ENCODE assay signal across 1 cellular context in the genomic region with DNA sequence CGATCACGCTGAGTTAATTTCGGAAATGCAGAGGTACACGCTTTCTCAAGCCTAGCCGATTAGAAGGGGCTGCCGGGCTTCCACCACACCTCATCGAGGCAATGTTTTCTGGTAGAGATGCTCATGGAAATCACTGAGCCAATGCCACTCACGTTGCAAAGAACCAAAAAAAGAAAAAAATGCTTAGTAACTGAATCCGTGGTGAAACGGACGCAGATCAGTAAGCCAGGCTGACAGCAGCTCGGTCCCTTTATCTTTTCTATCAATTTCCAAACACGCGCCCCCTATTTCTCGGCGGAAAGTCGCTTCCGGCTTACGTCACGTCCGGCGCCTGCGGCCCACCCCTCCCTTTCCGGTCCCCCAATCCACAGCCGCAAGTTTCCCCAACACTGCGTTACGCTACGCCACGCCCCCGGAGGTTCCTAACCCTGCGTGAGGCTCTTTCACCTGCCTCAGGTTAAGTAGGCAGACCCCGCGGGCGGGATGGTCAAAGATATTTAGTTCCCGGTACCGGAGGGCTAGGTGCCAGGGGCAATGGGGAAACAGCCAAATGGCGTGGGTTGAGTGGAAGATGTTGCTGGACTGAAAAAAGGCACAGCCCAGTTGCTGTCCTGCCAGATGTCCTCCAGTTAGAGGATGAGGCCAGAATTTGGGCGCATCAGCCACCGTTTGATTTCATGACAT.
TF ChIP-seq lines count a peak whose summit lies in the region.

A gene with protein sequence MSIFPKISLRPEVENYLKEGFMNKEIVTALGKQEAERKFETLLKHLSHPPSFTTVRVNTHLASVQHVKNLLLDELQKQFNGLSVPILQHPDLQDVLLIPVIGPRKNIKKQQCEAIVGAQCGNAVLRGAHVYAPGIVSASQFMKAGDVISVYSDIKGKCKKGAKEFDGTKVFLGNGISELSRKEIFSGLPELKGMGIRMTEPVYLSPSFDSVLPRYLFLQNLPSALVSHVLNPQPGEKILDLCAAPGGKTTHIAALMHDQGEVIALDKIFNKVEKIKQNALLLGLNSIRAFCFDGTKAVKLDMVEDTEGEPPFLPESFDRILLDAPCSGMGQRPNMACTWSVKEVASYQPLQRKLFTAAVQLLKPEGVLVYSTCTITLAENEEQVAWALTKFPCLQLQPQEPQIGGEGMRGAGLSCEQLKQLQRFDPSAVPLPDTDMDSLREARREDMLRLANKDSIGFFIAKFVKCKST (minus strand): TSS at position 264 of the 684 bp plus-strand sequence. CDS start 384 bp downstream, outside the sequence.

TF ChIP-seq in K562, 482 proteins besides CTCF, POLR2A, EP300 and RAD21 (continued from another document and continues in another):
- TF ChIP-seq RBBP5 (IDR thresholded peaks at IDR 0.05; ENCODE audit: borderline replicate concordance, insufficient read depth, low read length, poor library complexity, severe bottlenecking) (peak; percentile 88), NCOA6 (IDR thresholded peaks at IDR 0.05) (no peak), PYGO2 (tag; IDR thresholded peaks at IDR 0.05) (no peak), ZNF551 (CRISPR knock-in tag; IDR thresholded peaks at IDR 0.05) (no peak), ARID1B (IDR thresholded peaks at IDR 0.05) (no peak; the same call in 1 of the 2 replicates), MEF2D (tag; conservative IDR thresholded peaks at IDR 0.05; ENCODE audit: low read depth) (no peak), SAFB2 (IDR thresholded peaks at IDR 0.05; ENCODE audit: borderline replicate concordance, low read depth, low read length, severe bottlenecking) (no peak), ADNP (tag; IDR thresholded peaks at IDR 0.05) (no peak), KLF16 (IDR thresholded peaks at IDR 0.05) (no peak), STAG1 (CRISPR knock-in tag; IDR thresholded peaks at IDR 0.05; ENCODE audit: borderline replicate concordance) (no peak), RBM22 (IDR thresholded peaks at IDR 0.05; ENCODE audit: low read depth, low read length, poor library complexity, severe bottlenecking) (no peak), ZFPM2 (CRISPR knock-in tag; IDR thresholded peaks at IDR 0.05) (no peak), SIN3A (IDR thresholded peaks at IDR 0.05; ENCODE audit: borderline replicate concordance in 2 of 2, control insufficient read depth in 1 of 2, low read depth in 2 of 2, low read length in 2 of 2) (peak; percentile 88 to 92; a peak in 2 of 4 replicates), NCOA1 (IDR thresholded peaks at IDR 0.05; ENCODE audit: low read depth) (peak; percentile 59; the same call in 1 of the 2 replicates), MAFF (IDR thresholded peaks at IDR 0.05; ENCODE audit: low read length) (no peak), SMAD3 (CRISPR knock-in tag; conservative IDR thresholded peaks at IDR 0.05) (no peak), BCOR (IDR thresholded peaks at IDR 0.05) (no peak), ZNF146 (CRISPR knock-in tag; IDR thresholded peaks at IDR 0.05; ENCODE audit: unreplicated experiment) (no peak), ESRRB (CRISPR knock-in tag; IDR thresholded peaks at IDR 0.05; ENCODE audit: borderline replicate concordance) (no peak), CAMTA2 (CRISPR knock-in tag; conservative IDR thresholded peaks at IDR 0.05) (no peak), ZNF589 (CRISPR knock-in tag; IDR thresholded peaks at IDR 0.05; ENCODE audit: low read depth) (no peak)
- TF ChIP-seq, protein P1, sequence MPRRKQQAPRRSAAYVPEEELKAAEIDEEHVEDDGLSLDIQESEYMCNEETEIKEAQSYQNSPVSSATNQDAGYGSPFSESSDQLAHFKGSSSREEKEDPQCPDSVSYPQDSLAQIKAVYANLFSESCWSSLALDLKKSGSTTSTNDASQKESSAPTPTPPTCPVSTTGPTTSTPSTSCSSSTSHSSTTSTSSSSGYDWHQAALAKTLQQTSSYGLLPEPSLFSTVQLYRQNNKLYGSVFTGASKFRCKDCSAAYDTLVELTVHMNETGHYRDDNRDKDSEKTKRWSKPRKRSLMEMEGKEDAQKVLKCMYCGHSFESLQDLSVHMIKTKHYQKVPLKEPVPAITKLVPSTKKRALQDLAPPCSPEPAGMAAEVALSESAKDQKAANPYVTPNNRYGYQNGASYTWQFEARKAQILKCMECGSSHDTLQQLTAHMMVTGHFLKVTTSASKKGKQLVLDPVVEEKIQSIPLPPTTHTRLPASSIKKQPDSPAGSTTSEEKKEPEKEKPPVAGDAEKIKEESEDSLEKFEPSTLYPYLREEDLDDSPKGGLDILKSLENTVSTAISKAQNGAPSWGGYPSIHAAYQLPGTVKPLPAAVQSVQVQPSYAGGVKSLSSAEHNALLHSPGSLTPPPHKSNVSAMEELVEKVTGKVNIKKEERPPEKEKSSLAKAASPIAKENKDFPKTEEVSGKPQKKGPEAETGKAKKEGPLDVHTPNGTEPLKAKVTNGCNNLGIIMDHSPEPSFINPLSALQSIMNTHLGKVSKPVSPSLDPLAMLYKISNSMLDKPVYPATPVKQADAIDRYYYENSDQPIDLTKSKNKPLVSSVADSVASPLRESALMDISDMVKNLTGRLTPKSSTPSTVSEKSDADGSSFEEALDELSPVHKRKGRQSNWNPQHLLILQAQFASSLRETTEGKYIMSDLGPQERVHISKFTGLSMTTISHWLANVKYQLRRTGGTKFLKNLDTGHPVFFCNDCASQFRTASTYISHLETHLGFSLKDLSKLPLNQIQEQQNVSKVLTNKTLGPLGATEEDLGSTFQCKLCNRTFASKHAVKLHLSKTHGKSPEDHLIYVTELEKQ (CRISPR knock-in tag; IDR thresholded peaks at IDR 0.05) = no peak
- TF ChIP-seq, protein P2, sequence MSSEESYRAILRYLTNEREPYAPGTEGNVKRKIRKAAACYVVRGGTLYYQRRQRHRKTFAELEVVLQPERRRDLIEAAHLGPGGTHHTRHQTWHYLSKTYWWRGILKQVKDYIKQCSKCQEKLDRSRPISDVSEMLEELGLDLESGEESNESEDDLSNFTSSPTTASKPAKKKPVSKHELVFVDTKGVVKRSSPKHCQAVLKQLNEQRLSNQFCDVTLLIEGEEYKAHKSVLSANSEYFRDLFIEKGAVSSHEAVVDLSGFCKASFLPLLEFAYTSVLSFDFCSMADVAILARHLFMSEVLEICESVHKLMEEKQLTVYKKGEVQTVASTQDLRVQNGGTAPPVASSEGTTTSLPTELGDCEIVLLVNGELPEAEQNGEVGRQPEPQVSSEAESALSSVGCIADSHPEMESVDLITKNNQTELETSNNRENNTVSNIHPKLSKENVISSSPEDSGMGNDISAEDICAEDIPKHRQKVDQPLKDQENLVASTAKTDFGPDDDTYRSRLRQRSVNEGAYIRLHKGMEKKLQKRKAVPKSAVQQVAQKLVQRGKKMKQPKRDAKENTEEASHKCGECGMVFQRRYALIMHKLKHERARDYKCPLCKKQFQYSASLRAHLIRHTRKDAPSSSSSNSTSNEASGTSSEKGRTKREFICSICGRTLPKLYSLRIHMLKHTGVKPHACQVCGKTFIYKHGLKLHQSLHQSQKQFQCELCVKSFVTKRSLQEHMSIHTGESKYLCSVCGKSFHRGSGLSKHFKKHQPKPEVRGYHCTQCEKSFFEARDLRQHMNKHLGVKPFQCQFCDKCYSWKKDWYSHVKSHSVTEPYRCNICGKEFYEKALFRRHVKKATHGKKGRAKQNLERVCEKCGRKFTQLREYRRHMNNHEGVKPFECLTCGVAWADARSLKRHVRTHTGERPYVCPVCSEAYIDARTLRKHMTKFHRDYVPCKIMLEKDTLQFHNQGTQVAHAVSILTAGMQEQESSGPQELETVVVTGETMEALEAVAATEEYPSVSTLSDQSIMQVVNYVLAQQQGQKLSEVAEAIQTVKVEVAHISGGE (CRISPR knock-in tag; IDR thresholded peaks at IDR 0.05) = peak in 2 of 3 experiments; percentile 69 to 93; a peak in 3 of 6 replicates
- TF ChIP-seq, protein P3, sequence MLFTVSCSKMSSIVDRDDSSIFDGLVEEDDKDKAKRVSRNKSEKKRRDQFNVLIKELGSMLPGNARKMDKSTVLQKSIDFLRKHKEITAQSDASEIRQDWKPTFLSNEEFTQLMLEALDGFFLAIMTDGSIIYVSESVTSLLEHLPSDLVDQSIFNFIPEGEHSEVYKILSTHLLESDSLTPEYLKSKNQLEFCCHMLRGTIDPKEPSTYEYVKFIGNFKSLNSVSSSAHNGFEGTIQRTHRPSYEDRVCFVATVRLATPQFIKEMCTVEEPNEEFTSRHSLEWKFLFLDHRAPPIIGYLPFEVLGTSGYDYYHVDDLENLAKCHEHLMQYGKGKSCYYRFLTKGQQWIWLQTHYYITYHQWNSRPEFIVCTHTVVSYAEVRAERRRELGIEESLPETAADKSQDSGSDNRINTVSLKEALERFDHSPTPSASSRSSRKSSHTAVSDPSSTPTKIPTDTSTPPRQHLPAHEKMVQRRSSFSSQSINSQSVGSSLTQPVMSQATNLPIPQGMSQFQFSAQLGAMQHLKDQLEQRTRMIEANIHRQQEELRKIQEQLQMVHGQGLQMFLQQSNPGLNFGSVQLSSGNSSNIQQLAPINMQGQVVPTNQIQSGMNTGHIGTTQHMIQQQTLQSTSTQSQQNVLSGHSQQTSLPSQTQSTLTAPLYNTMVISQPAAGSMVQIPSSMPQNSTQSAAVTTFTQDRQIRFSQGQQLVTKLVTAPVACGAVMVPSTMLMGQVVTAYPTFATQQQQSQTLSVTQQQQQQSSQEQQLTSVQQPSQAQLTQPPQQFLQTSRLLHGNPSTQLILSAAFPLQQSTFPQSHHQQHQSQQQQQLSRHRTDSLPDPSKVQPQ (CRISPR knock-in tag; IDR thresholded peaks at IDR 0.05; ENCODE audit: borderline replicate concordance) = no peak
- TF ChIP-seq, protein P4, sequence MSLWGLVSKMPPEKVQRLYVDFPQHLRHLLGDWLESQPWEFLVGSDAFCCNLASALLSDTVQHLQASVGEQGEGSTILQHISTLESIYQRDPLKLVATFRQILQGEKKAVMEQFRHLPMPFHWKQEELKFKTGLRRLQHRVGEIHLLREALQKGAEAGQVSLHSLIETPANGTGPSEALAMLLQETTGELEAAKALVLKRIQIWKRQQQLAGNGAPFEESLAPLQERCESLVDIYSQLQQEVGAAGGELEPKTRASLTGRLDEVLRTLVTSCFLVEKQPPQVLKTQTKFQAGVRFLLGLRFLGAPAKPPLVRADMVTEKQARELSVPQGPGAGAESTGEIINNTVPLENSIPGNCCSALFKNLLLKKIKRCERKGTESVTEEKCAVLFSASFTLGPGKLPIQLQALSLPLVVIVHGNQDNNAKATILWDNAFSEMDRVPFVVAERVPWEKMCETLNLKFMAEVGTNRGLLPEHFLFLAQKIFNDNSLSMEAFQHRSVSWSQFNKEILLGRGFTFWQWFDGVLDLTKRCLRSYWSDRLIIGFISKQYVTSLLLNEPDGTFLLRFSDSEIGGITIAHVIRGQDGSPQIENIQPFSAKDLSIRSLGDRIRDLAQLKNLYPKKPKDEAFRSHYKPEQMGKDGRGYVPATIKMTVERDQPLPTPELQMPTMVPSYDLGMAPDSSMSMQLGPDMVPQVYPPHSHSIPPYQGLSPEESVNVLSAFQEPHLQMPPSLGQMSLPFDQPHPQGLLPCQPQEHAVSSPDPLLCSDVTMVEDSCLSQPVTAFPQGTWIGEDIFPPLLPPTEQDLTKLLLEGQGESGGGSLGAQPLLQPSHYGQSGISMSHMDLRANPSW (CRISPR knock-in tag; IDR thresholded peaks at IDR 0.05) = no peak
- TF ChIP-seq, protein P5, sequence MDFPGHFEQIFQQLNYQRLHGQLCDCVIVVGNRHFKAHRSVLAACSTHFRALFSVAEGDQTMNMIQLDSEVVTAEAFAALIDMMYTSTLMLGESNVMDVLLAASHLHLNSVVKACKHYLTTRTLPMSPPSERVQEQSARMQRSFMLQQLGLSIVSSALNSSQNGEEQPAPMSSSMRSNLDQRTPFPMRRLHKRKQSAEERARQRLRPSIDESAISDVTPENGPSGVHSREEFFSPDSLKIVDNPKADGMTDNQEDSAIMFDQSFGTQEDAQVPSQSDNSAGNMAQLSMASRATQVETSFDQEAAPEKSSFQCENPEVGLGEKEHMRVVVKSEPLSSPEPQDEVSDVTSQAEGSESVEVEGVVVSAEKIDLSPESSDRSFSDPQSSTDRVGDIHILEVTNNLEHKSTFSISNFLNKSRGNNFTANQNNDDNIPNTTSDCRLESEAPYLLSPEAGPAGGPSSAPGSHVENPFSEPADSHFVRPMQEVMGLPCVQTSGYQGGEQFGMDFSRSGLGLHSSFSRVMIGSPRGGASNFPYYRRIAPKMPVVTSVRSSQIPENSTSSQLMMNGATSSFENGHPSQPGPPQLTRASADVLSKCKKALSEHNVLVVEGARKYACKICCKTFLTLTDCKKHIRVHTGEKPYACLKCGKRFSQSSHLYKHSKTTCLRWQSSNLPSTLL (IDR thresholded peaks at IDR 0.05) = no peak
- TF ChIP-seq, protein P6, sequence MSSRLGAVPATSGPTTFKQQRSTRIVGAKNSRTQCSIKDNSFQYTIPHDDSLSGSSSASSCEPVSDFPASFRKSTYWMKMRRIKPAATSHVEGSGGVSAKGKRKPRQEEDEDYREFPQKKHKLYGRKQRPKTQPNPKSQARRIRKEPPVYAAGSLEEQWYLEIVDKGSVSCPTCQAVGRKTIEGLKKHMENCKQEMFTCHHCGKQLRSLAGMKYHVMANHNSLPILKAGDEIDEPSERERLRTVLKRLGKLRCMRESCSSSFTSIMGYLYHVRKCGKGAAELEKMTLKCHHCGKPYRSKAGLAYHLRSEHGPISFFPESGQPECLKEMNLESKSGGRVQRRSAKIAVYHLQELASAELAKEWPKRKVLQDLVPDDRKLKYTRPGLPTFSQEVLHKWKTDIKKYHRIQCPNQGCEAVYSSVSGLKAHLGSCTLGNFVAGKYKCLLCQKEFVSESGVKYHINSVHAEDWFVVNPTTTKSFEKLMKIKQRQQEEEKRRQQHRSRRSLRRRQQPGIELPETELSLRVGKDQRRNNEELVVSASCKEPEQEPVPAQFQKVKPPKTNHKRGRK (tag; IDR thresholded peaks at IDR 0.05) = no peak
- TF ChIP-seq, protein P7, sequence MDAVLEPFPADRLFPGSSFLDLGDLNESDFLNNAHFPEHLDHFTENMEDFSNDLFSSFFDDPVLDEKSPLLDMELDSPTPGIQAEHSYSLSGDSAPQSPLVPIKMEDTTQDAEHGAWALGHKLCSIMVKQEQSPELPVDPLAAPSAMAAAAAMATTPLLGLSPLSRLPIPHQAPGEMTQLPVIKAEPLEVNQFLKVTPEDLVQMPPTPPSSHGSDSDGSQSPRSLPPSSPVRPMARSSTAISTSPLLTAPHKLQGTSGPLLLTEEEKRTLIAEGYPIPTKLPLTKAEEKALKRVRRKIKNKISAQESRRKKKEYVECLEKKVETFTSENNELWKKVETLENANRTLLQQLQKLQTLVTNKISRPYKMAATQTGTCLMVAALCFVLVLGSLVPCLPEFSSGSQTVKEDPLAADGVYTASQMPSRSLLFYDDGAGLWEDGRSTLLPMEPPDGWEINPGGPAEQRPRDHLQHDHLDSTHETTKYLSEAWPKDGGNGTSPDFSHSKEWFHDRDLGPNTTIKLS (IDR thresholded peaks at IDR 0.05; ENCODE audit: borderline replicate concordance, low read depth) = peak; percentile 70; the same call in 1 of the 2 replicates
- TF ChIP-seq, protein P8, sequence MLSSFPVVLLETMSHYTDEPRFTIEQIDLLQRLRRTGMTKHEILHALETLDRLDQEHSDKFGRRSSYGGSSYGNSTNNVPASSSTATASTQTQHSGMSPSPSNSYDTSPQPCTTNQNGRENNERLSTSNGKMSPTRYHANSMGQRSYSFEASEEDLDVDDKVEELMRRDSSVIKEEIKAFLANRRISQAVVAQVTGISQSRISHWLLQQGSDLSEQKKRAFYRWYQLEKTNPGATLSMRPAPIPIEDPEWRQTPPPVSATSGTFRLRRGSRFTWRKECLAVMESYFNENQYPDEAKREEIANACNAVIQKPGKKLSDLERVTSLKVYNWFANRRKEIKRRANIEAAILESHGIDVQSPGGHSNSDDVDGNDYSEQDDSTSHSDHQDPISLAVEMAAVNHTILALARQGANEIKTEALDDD (IDR thresholded peaks at IDR 0.05) = no peak
- TF ChIP-seq, protein P9, sequence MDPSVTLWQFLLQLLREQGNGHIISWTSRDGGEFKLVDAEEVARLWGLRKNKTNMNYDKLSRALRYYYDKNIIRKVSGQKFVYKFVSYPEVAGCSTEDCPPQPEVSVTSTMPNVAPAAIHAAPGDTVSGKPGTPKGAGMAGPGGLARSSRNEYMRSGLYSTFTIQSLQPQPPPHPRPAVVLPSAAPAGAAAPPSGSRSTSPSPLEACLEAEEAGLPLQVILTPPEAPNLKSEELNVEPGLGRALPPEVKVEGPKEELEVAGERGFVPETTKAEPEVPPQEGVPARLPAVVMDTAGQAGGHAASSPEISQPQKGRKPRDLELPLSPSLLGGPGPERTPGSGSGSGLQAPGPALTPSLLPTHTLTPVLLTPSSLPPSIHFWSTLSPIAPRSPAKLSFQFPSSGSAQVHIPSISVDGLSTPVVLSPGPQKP (CRISPR knock-in tag; IDR thresholded peaks at IDR 0.05) = no peak
